ENCODE assay signal across 7 cellular contexts in genomic region chr3:18443670-18444596, GRCh38. TPM values are rescaled to one million over a fixed set of nuclear protein-coding genes. Genes with fewer than 3 reads are reported as not detected.
A peak's percentile ranks its signal among the peaks of the same experiment; 100 is the strongest.
DNase-seq lines count a peak whose midpoint lies in the region; ATAC-seq and TF ChIP-seq lines count a peak whose summit lies in the region.

No MANE protein-coding gene starts in this region.

- WGBS in ectodermal cell, 2 experiments, result 0 to 1% methylated on average over 55 to 56 of the region's 56 CpGs
- 1% methylated on average over 30 to 39 of the region's 56 CpGs for WGBS in mesodermal cell (ENCODE audit: insufficient coverage in 2 of 2), 2 experiments

- H3K36me3 Mint-ChIP-seq in HFFc6 (ENCODE audit: low read depth), result no peaks in the 10 kb centered on the region; the same call in 1 of the 2 replicates

- no peak overlapping the region for H3K27ac ChIP-seq in ectodermal cell (ENCODE audit: insufficient read depth, low read depth, low read length, poor library complexity, severe bottlenecking)
- no peak overlapping the region for H3K27ac ChIP-seq in mesodermal cell (ENCODE audit: low read depth, low read length, severe bottlenecking)
- no peak overlapping the region for H3K27ac ChIP-seq in subcutaneous abdominal adipose tissue (ENCODE audit: low read depth, low read length)

- H3K4me1 Mint-ChIP-seq in HFFc6 (ENCODE audit: low read depth), result peaks cover 17% of the 10 kb centered on the region

- H3K9me3 ChIP-seq in ectodermal cell (ENCODE audit: control insufficient read depth, low read length) (no peaks in the 10 kb centered on the region), mesodermal cell (ENCODE audit: control insufficient read depth, low read length) (peaks cover under 1% of the 10 kb centered on the region), subcutaneous abdominal adipose tissue (ENCODE audit: control insufficient read depth in 5 of 5, low read length in 5 of 5) (peaks cover 0 to 1% (median 0%) of the 10 kb centered on the region in 5 donors)

- no peak overlapping the region for H3K27ac Mint-ChIP-seq in HFFc6

- H3K4me1 ChIP-seq in ectodermal cell (ENCODE audit: control insufficient read depth, insufficient read depth, low read length), result peaks cover 9% of the 10 kb centered on the region
- peaks cover 6% of the 10 kb centered on the region for H3K4me1 ChIP-seq in mesodermal cell (ENCODE audit: control insufficient read depth, insufficient read depth, low read length, poor library complexity, severe bottlenecking)
- peaks cover 0 to 23% (median 21%) of the 10 kb centered on the region in 5 donors for H3K4me1 ChIP-seq in subcutaneous abdominal adipose tissue (ENCODE audit: control insufficient read depth in 5 of 5, insufficient read depth in 5 of 5, low read length in 5 of 5)

- H3K36me3 ChIP-seq in ectodermal cell (ENCODE audit: control insufficient read depth, insufficient read depth, low read length) (no peaks in the 10 kb centered on the region), mesodermal cell (ENCODE audit: control insufficient read depth, insufficient read depth, low read length) (no peaks in the 10 kb centered on the region), subcutaneous abdominal adipose tissue (ENCODE audit: control insufficient read depth in 5 of 5, insufficient read depth in 5 of 5, low read length in 5 of 5) (no peaks in the 10 kb centered on the region)

- peaks cover 68% of the 10 kb centered on the region for H3K27me3 ChIP-seq in ectodermal cell (ENCODE audit: control insufficient read depth, insufficient read depth, low read length, poor library complexity, severe bottlenecking)
- peaks cover 11 to 31% (median 22%) of the 10 kb centered on the region in 5 donors for H3K27me3 ChIP-seq in subcutaneous abdominal adipose tissue (ENCODE audit: control insufficient read depth in 5 of 5, insufficient read depth in 4 of 5, low read length in 5 of 5)

- H3K9me3 Mint-ChIP-seq in HFFc6, result peaks cover 1% of the 10 kb centered on the region

- H3K9ac ChIP-seq in subcutaneous abdominal adipose tissue (ENCODE audit: low read length in 5 of 5), result peak overlapping the region in 3 of 5 donors; percentile 51 to 58 (median 52)

- DNase-seq in HFFc6 (no peak), UCSD-AML1 (lab: John Stamatoyannopoulos, UW; ENCODE audit: unreplicated experiment) (peak; percentile 47), SIG-M5 (lab: John Stamatoyannopoulos, UW) (no peak)

- H3K27me3 Mint-ChIP-seq in HFFc6 (ENCODE audit: insufficient read depth), result peaks cover 20% of the 10 kb centered on the region

- no peak for ATAC-seq in GM21717 (IDR thresholded peaks at IDR 0.05; ENCODE audit: unreplicated experiment)

- no peak for TF ChIP-seq CTCF in HFFc6 (IDR thresholded peaks at IDR 0.05)

- H3K4me3 Mint-ChIP-seq in HFFc6, result peak overlapping the region; percentile 64

- H3K4me3 ChIP-seq in ectodermal cell (ENCODE audit: insufficient read depth, low read depth, low read length) (peak overlapping the region; percentile 54), mesodermal cell (ENCODE audit: extremely low read depth, insufficient read depth, low read length, poor library complexity, severe bottlenecking) (peak overlapping the region; percentile 45), subcutaneous abdominal adipose tissue (ENCODE audit: low read depth in 1 of 5, low read length in 5 of 5) (peak overlapping the region; percentile 60 to 74 (median 70))

RNA-seq across cellular contexts. Expression of gene SATB1, which starts 18.8 kb away (rescaled TPM):
- total RNA-seq in HFFc6 (2021; fragmentation: NEBNext Ultra II Directional; extraction: Animal tissue kit (Norgen Biotek cat#: 25700)), result 1 to 10 TPM; 1.5 to 4.9 (median 2.3) TPM
- polyA plus RNA-seq in ectodermal cell (2013, experiment 1 of 4), result 37.2 TPM
- 37.0 TPM for polyA plus RNA-seq in ectodermal cell (2013, experiment 2 of 4)
- 37.6 TPM for polyA plus RNA-seq in ectodermal cell (2013, experiment 3 of 4)
- 43.0 TPM for polyA plus RNA-seq in ectodermal cell (2013, experiment 4 of 4)
- 32.7 TPM for polyA plus RNA-seq in mesodermal cell (2013, experiment 1 of 2)
- 29.9 TPM for polyA plus RNA-seq in mesodermal cell (2013, experiment 2 of 2)
